Comparison of ENCODE assay signal across 23 cellular contexts in genomic region chr12:122460061-122460460, GRCh38.
"Had no signal": no experiment of that assay in that cellular context is flagged by ENCODE, and none has a peak within 500 bp of the region (broad histone marks: within the 10 kb centered on the region; RNA-seq: fewer than 3 reads in every experiment).

No MANE protein-coding gene starts in this region.

- H3K27me3 ChIP-seq: colonic mucosa, esophagus squamous epithelium, heart right ventricle, left lung, neural progenitor cell, right lobe of liver, upper lobe of left lung, uterus had no signal

- H3K4me2 ChIP-seq: neural progenitor cell, smooth muscle cell had no signal

- H2AFZ ChIP-seq: neural progenitor cell had no signal

- H3K9me3 ChIP-seq: colonic mucosa, esophagus squamous epithelium, heart right ventricle, left lung, right lobe of liver, upper lobe of left lung, uterus had no signal

- H3K4me1 ChIP-seq: colonic mucosa, neural progenitor cell, uterus had no signal

- ATAC-seq: effector memory CD8-positive, alpha-beta T cell; heart right ventricle; left cardiac atrium; left lung; naive thymus-derived CD4-positive, alpha-beta T cell; stimulated activated naive B cell treated with anti-CD40 and anti-IgM and Interleukin-4, amounts not matched to agents 10 μg/mL and 1 μg/mL and 100 μg/mL, for 72 hours had no signal

- H3K9ac ChIP-seq: neural progenitor cell, parathyroid adenoma had no signal

- H3K36me3 ChIP-seq: colonic mucosa, esophagus squamous epithelium, heart right ventricle, left lung, neural progenitor cell, right lobe of liver, upper lobe of left lung, uterus had no signal

- H3K79me2 ChIP-seq: parathyroid adenoma had no signal

- H3K4me3 ChIP-seq: colonic mucosa, esophagus squamous epithelium, heart right ventricle, left lung, neural progenitor cell, right lobe of liver, smooth muscle cell, upper lobe of left lung, uterus had no signal

- H3K27ac ChIP-seq: colonic mucosa, esophagus squamous epithelium, heart right ventricle, left lung, neural progenitor cell, parathyroid adenoma, right lobe of liver, upper lobe of left lung, uterus had no signal

- DNase-seq: colonic mucosa; effector memory CD8-positive, alpha-beta T cell; erythroblast; esophagus squamous epithelium; foreskin melanocyte; glutamatergic neuron; heart right ventricle; hippocampal formation; left cardiac atrium; left lung; mesenchymal stem cell; midbrain; naive thymus-derived CD4-positive, alpha-beta T cell; stimulated activated CD4-positive, alpha-beta T cell treated with anti-CD3 and anti-CD28 coated beads, Interleukin-12 subunit alpha, Interleukin-12 subunit beta, amount 100 ng/mL, for 4 hours; stimulated activated CD4-positive, alpha-beta T cell treated with anti-CD3 and anti-CD28 coated beads, Interleukin-1b, Interleukin-23, amount 100 ng/mL, for 48 hours; stimulated activated CD4-positive, alpha-beta T cell treated with anti-CD3 and anti-CD28 coated beads, Interleukin-4, amount 100 ng/mL, for 1 hour; stimulated activated naive B cell treated with anti-CD40 and anti-IgM and Interleukin-4, amounts not matched to agents 10 μg/mL and 1 μg/mL and 100 μg/mL, for 72 hours; upper lobe of left lung had no signal
